Comparison of ENCODE assay signal across 1 cellular context in genomic region chr11:67805256-67806126, GRCh38.
A peak's percentile ranks its signal among the peaks of the same experiment; 100 is the strongest.
TF ChIP-seq lines count a peak whose summit lies in the region.
"Not testable (repeated sequence)": the region's sequence is repeated elsewhere in the genome, so short reads cannot be mapped to it uniquely, and the experiment has no call there.

No MANE protein-coding gene starts in this region.

TF ChIP-seq in HepG2, 621 proteins besides CTCF, POLR2A, EP300 and RAD21 (continued from another document):
- TF ChIP-seq, protein P1, sequence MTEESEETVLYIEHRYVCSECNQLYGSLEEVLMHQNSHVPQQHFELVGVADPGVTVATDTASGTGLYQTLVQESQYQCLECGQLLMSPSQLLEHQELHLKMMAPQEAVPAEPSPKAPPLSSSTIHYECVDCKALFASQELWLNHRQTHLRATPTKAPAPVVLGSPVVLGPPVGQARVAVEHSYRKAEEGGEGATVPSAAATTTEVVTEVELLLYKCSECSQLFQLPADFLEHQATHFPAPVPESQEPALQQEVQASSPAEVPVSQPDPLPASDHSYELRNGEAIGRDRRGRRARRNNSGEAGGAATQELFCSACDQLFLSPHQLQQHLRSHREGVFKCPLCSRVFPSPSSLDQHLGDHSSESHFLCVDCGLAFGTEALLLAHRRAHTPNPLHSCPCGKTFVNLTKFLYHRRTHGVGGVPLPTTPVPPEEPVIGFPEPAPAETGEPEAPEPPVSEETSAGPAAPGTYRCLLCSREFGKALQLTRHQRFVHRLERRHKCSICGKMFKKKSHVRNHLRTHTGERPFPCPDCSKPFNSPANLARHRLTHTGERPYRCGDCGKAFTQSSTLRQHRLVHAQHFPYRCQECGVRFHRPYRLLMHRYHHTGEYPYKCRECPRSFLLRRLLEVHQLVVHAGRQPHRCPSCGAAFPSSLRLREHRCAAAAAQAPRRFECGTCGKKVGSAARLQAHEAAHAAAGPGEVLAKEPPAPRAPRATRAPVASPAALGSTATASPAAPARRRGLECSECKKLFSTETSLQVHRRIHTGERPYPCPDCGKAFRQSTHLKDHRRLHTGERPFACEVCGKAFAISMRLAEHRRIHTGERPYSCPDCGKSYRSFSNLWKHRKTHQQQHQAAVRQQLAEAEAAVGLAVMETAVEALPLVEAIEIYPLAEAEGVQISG (CRISPR knock-in tag; IDR thresholded peaks at IDR 0.05) = 0 out of 2 replicates have a peak, but pooled peaks have one; percentile 4
- TF ChIP-seq HDAC1 (CRISPR knock-in tag; IDR thresholded peaks at IDR 0.05) (peak; percentile 63), RFX3 (CRISPR knock-in tag; IDR thresholded peaks at IDR 0.05) (peak; percentile 78), SP4 (CRISPR knock-in tag; IDR thresholded peaks at IDR 0.05) (peak; percentile 86), RAD51 (IDR thresholded peaks at IDR 0.05; ENCODE audit: borderline replicate concordance) (peak; percentile 43; the same call in 1 of the 2 replicates), PCBP1 (IDR thresholded peaks at IDR 0.05; ENCODE audit: borderline replicate concordance, low read depth, low read length) (peak; percentile 45; the same call in 1 of the 2 replicates), PITX1 (CRISPR knock-in tag; IDR thresholded peaks at IDR 0.05) (0 out of 2 replicates have a peak, but pooled peaks have one; percentile 11), LCORL (CRISPR knock-in tag; IDR thresholded peaks at IDR 0.05) (peak; percentile 11; the same call in 1 of the 2 replicates), FOXK2 (IDR thresholded peaks at IDR 0.05) (0 out of 2 replicates have a peak, but pooled peaks have one; percentile 12), PHF8 (CRISPR knock-in tag; IDR thresholded peaks at IDR 0.05) (peak; percentile 65), ZNF687 (CRISPR knock-in tag; IDR thresholded peaks at IDR 0.05) (peak; percentile 36; the same call in 1 of the 2 replicates), SP1 (CRISPR knock-in tag; IDR thresholded peaks at IDR 0.05) (peak; percentile 50; the same call in 1 of the 2 replicates), RFXAP (CRISPR knock-in tag; IDR thresholded peaks at IDR 0.05; ENCODE audit: borderline replicate concordance) (peak; percentile 66; the same call in 1 of the 2 replicates), TBX2 (CRISPR knock-in tag; IDR thresholded peaks at IDR 0.05; ENCODE audit: borderline replicate concordance) (0 out of 2 replicates have a peak, but pooled peaks have one; percentile 39), GABPB1 (CRISPR knock-in tag; IDR thresholded peaks at IDR 0.05) (peak; percentile 74), SAP130 (CRISPR knock-in tag; IDR thresholded peaks at IDR 0.05; ENCODE audit: low read depth) (peak; percentile 77), ZFY (CRISPR knock-in tag; IDR thresholded peaks at IDR 0.05) (peak; percentile 46; the same call in 1 of the 2 replicates), CCDC6 (CRISPR knock-in tag; IDR thresholded peaks at IDR 0.05) (0 out of 2 replicates have a peak, but pooled peaks have one; percentile 31), NFYB (CRISPR knock-in tag; IDR thresholded peaks at IDR 0.05) (peak; percentile 30)
- TF ChIP-seq, protein P2, sequence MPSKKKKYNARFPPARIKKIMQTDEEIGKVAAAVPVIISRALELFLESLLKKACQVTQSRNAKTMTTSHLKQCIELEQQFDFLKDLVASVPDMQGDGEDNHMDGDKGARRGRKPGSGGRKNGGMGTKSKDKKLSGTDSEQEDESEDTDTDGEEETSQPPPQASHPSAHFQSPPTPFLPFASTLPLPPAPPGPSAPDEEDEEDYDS (CRISPR knock-in tag; IDR thresholded peaks at IDR 0.05) = peak; percentile 52; the same call in 1 of the 2 replicates
- TF ChIP-seq, protein P3, sequence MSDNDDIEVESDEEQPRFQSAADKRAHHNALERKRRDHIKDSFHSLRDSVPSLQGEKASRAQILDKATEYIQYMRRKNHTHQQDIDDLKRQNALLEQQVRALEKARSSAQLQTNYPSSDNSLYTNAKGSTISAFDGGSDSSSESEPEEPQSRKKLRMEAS (IDR thresholded peaks at IDR 0.05) = peak; percentile 45; the same call in 1 of the 2 replicates
- TF ChIP-seq LCORL, SP1 (IDR thresholded peaks at IDR 0.05): not testable (repeated sequence)
- TF ChIP-seq, protein P4, sequence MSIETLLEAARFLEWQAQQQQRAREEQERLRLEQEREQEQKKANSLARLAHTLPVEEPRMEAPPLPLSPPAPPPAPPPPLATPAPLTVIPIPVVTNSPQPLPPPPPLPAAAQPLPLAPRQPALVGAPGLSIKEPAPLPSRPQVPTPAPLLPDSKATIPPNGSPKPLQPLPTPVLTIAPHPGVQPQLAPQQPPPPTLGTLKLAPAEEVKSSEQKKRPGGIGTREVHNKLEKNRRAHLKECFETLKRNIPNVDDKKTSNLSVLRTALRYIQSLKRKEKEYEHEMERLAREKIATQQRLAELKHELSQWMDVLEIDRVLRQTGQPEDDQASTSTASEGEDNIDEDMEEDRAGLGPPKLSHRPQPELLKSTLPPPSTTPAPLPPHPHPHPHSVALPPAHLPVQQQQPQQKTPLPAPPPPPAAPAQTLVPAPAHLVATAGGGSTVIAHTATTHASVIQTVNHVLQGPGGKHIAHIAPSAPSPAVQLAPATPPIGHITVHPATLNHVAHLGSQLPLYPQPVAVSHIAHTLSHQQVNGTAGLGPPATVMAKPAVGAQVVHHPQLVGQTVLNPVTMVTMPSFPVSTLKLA (IDR thresholded peaks at IDR 0.05) = peak; percentile 78
- TF ChIP-seq, protein P5, sequence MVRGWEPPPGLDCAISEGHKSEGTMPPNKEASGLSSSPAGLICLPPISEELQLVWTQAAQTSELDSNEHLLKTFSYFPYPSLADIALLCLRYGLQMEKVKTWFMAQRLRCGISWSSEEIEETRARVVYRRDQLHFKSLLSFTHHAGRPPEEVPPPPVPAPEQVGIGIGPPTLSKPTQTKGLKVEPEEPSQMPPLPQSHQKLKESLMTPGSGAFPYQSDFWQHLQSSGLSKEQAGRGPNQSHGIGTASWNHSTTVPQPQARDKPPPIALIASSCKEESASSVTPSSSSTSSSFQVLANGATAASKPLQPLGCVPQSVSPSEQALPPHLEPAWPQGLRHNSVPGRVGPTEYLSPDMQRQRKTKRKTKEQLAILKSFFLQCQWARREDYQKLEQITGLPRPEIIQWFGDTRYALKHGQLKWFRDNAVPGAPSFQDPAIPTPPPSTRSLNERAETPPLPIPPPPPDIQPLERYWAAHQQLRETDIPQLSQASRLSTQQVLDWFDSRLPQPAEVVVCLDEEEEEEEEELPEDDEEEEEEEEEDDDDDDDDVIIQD (CRISPR knock-in tag; IDR thresholded peaks at IDR 0.05; ENCODE audit: low read depth) = peak; percentile 43; the same call in 1 of the 2 replicates
